ENCODE assay signal across 9 cellular contexts in genomic region chr1:178531897-178532296, GRCh38. TPM values are rescaled to one million over a fixed set of nuclear protein-coding genes. Genes with fewer than 3 reads are reported as not detected.
DNase-seq lines count a peak whose midpoint lies in the region; ATAC-seq and TF ChIP-seq lines count a peak whose summit lies in the region.
"Had no signal": no experiment of that assay in that cellular context is flagged by ENCODE, and none has a peak within 500 bp of the region (broad histone marks: within the 10 kb centered on the region; RNA-seq: fewer than 3 reads in every experiment).

No MANE protein-coding gene starts in this region.

- no peak for TF ChIP-seq CTCF in Panc1 (IDR thresholded peaks at IDR 0.05)

- H3K9me3 ChIP-seq in Panc1 (ENCODE audit: control insufficient read depth, insufficient read depth, low read depth, low read length) = no peaks in the 10 kb centered on the region
- no peaks in the 10 kb centered on the region for H3K9me3 ChIP-seq in naive thymus-derived CD4-positive, alpha-beta T cell (ENCODE audit: control insufficient read depth in 2 of 3, low read length in 3 of 3)

- H3K27me3 ChIP-seq in Panc1 (ENCODE audit: control insufficient read depth, insufficient read depth, low read length) = no peaks in the 10 kb centered on the region
- no peaks in the 10 kb centered on the region for H3K27me3 ChIP-seq in naive thymus-derived CD4-positive, alpha-beta T cell (ENCODE audit: control insufficient read depth in 2 of 2, insufficient read depth in 2 of 2, low read length in 2 of 2)

- no peaks in the 10 kb centered on the region for H3K36me3 ChIP-seq in Panc1 (ENCODE audit: control insufficient read depth, insufficient read depth, low read length)
- no peaks in the 10 kb centered on the region for H3K36me3 ChIP-seq in naive thymus-derived CD4-positive, alpha-beta T cell (ENCODE audit: control insufficient read depth in 2 of 3, insufficient read depth in 3 of 3, low read length in 3 of 3)

- H3K27ac ChIP-seq in Panc1 (ENCODE audit: low read length) = no peak overlapping the region
- no peak overlapping the region for H3K27ac ChIP-seq in naive thymus-derived CD4-positive, alpha-beta T cell (ENCODE audit: low read depth, low read length)

- peak; percentile 58 for DNase-seq in DMS153 (lab: John Stamatoyannopoulos, UW)
- DNase-seq in DMS153 treated with DMSO at 0.1 percent for 48 hours (lab: John Stamatoyannopoulos, UW; ENCODE audit: unreplicated experiment) = no peak
- no peak for DNase-seq in Panc1 (ENCODE audit: low read depth, low spot score)
- DNase-seq in naive thymus-derived CD4-positive, alpha-beta T cell = peak in 1 of 9 donors; percentile 6
- no peak for DNase-seq in AML-193 (lab: John Stamatoyannopoulos, UW)
- no peak for DNase-seq in activated CD4-positive, alpha-beta T cell treated with anti-CD3 and anti-CD28 coated beads, Interleukin-2, amount 50 U/mL, for 1 hour
- no peak for DNase-seq in NAMALWA (ENCODE audit: low spot score)

- H3K36me3 Mint-ChIP-seq in naive thymus-derived CD4-positive, alpha-beta T cell = no peaks in the 10 kb centered on the region

- no TSS peak for BruUV-seq in Panc1 (replicated peaks; lab: Mats Ljungman, UMichigan)

- H3K4me1 Mint-ChIP-seq in naive thymus-derived CD4-positive, alpha-beta T cell = peaks cover 0 to 4% (median 4%) of the 10 kb centered on the region in 7 donors

- H3K4me3 ChIP-seq in Panc1 (ENCODE audit: low read depth in 2 of 2, low read length in 2 of 2) = no peak overlapping the region
- H3K4me3 ChIP-seq in naive thymus-derived CD4-positive, alpha-beta T cell (ENCODE audit: low read length) = no peak overlapping the region

- no peak overlapping the region for H3K27ac Mint-ChIP-seq in naive thymus-derived CD4-positive, alpha-beta T cell

- peak overlapping the region in 1 of 10 donors; percentile 27 for H3K4me3 Mint-ChIP-seq in naive thymus-derived CD4-positive, alpha-beta T cell

- intact Hi-C loops in Panc1 (cut with micrococcal nuclease; ENCODE audit: unreplicated experiment) = loop anchor here (5.0 kb wide), 2 partner anchors 225 to 355 kb away; no protein-coding TSS in a partner anchor
- intact Hi-C loops in naive thymus-derived CD4-positive, alpha-beta T cell (cut with micrococcal nuclease) = loop anchor here (1.0 to 5.0 kb wide), 7 partner anchors 10 to 837 kb away; no protein-coding TSS in a partner anchor

- peaks cover 9% of the 10 kb centered on the region for H3K4me1 ChIP-seq in Panc1 (ENCODE audit: control insufficient read depth, insufficient read depth, low read length)
- H3K4me1 ChIP-seq in naive thymus-derived CD4-positive, alpha-beta T cell (ENCODE audit: control insufficient read depth in 2 of 2, insufficient read depth in 2 of 2, low read length in 2 of 2) = peaks cover 0 to 6% of the 10 kb centered on the region in 2 donors

- peaks cover 0 to 2% (median 0%) of the 10 kb centered on the region in 5 donors for H3K27me3 Mint-ChIP-seq in naive thymus-derived CD4-positive, alpha-beta T cell

- CTCF ChIA-PET in Panc1 (lab: Charles Lee) = no interaction called here
- CTCF ChIA-PET in naive thymus-derived CD4-positive, alpha-beta T cell (lab: Charles Lee) = interaction anchor here (0.6 to 4.3 kb wide), 7 partner anchors 10 to 535 kb away, joined by 3 to 29 read pairs (median 5); no protein-coding TSS in a partner anchor

- H3K9me3 Mint-ChIP-seq in naive thymus-derived CD4-positive, alpha-beta T cell = no peaks in the 10 kb centered on the region

- POLR2A ChIA-PET in Panc1 (lab: Charles Lee) = no interaction called here
- POLR2A ChIA-PET in naive thymus-derived CD4-positive, alpha-beta T cell (lab: Charles Lee) = no interaction called here

- in situ Hi-C loops in Panc1 (cut with HindIII; ENCODE audit: low pct_unique_long_range_greater_than_20kb, low sequenced_read_pairs) = no loop called here

- peak; percentile 24 for ATAC-seq in HG02884 (IDR thresholded peaks at IDR 0.05; ENCODE audit: unreplicated experiment)
- ATAC-seq in Panc1 = 0 out of 2 replicates have a peak, but pooled peaks have one; percentile 15
- ATAC-seq in naive thymus-derived CD4-positive, alpha-beta T cell = peak; percentile 6

RNA-seq across cellular contexts. Expression of gene TEX35, which starts 19.0 kb away (rescaled TPM):
- not detected for total RNA-seq in Panc1 (2021; ENCODE audit: unreplicated experiment)
- polyA plus RNA-seq in Panc1 (2012; ENCODE audit: insufficient read length) = not detected
- total RNA-seq in naive thymus-derived CD4-positive, alpha-beta T cell = not detected
- not detected for polyA plus RNA-seq in naive thymus-derived CD4-positive, alpha-beta T cell
- polyA plus RNA-seq: urinary bladder had no signal

RNA-seq across cellular contexts. Expression of gene CLEC20A, which starts 35.1 kb away (rescaled TPM):
- total RNA-seq in Panc1 (2021; ENCODE audit: unreplicated experiment) = not detected
- polyA plus RNA-seq in Panc1 (2012; ENCODE audit: insufficient read length) = not detected
- not detected for total RNA-seq in naive thymus-derived CD4-positive, alpha-beta T cell
- not detected for polyA plus RNA-seq in naive thymus-derived CD4-positive, alpha-beta T cell
